In genomic region chr13:32040689-32041088, GRCh38 we compare ENCODE assay signal across 29 cellular contexts. TPM values are rescaled to one million over a fixed set of nuclear protein-coding genes. Genes with fewer than 3 reads are reported as not detected.
DNase-seq lines count a peak whose midpoint lies in the region; ATAC-seq and TF ChIP-seq lines count a peak whose summit lies in the region.
"Had no signal": no experiment of that assay in that cellular context is flagged by ENCODE, and none has a peak within 500 bp of the region (broad histone marks: within the 10 kb centered on the region; RNA-seq: fewer than 3 reads in every experiment).

No MANE protein-coding gene starts in this region.

- H3K36me3 Mint-ChIP-seq in T-cell: peaks cover 3% of the 10 kb centered on the region
- peaks cover 0 to 22% (median 0%) of the 10 kb centered on the region in 5 donors for H3K36me3 Mint-ChIP-seq in naive thymus-derived CD4-positive, alpha-beta T cell
- H3K36me3 Mint-ChIP-seq: CD8-positive, alpha-beta T cell; IgD-negative memory B cell had no signal

- H3K9me3 Mint-ChIP-seq in T-cell: peaks cover 0 to 4% (median 0%) of the 10 kb centered on the region in 3 donors
- H3K9me3 Mint-ChIP-seq in naive thymus-derived CD4-positive, alpha-beta T cell: peaks cover 0 to 6% (median 0%) of the 10 kb centered on the region in 11 donors
- H3K9me3 Mint-ChIP-seq: CD8-positive, alpha-beta T cell; HFFc6 had no signal

- CTCF ChIA-PET in T-cell (lab: Charles Lee): interaction anchor here in 1 of 2 donors (0.6 kb wide), 1 partner anchor 202 kb away, joined by 3 read pairs; no protein-coding TSS in a partner anchor
- CTCF ChIA-PET in naive thymus-derived CD4-positive, alpha-beta T cell (lab: Charles Lee): interaction anchor here (0.8 kb wide), 1 partner anchor 14 kb away, joined by 3 read pairs; no protein-coding TSS in a partner anchor

- H3K27me3 ChIP-seq in naive thymus-derived CD4-positive, alpha-beta T cell (ENCODE audit: control insufficient read depth in 2 of 2, insufficient read depth in 2 of 2, low read length in 2 of 2): no peaks in the 10 kb centered on the region
- H3K27me3 ChIP-seq in tibial artery (no peaks in the 10 kb centered on the region), esophagus squamous epithelium (no peaks in the 10 kb centered on the region)
- H3K27me3 ChIP-seq: SJSA1 had no signal

- no peak overlapping the region for H3K4me3 ChIP-seq in fibroblast of mammary gland (ENCODE audit: control insufficient read depth, low read depth, low read length)
- H3K4me3 ChIP-seq in naive thymus-derived CD4-positive, alpha-beta T cell (ENCODE audit: low read length): no peak overlapping the region
- no peak overlapping the region for H3K4me3 ChIP-seq in tibial artery
- H3K4me3 ChIP-seq in esophagus squamous epithelium: no peak overlapping the region
- H3K4me3 ChIP-seq: GM12878, HAP-1, PC-9, SJSA1 had no signal

- H3K4me1 ChIP-seq in naive thymus-derived CD4-positive, alpha-beta T cell (ENCODE audit: control insufficient read depth in 2 of 2, insufficient read depth in 2 of 2, low read length in 2 of 2): peaks cover 0 to 22% of the 10 kb centered on the region in 2 donors
- H3K4me1 ChIP-seq in tibial artery: peaks cover 0 to 70% (median 21%) of the 10 kb centered on the region in 4 donors
- H3K4me1 ChIP-seq in esophagus squamous epithelium: no peaks in the 10 kb centered on the region

- H3K9me3 ChIP-seq in naive thymus-derived CD4-positive, alpha-beta T cell (ENCODE audit: control insufficient read depth in 2 of 3, low read length in 3 of 3): no peaks in the 10 kb centered on the region
- H3K9me3 ChIP-seq in tibial artery: no peaks in the 10 kb centered on the region
- H3K9me3 ChIP-seq in esophagus squamous epithelium: no peaks in the 10 kb centered on the region
- H3K9me3 ChIP-seq: Caco-2, HAP-1, SJSA1 had no signal

- peak overlapping the region; percentile 62 to 73 for H3K27ac Mint-ChIP-seq in T-cell
- peak overlapping the region in 6 of 9 donors; percentile 26 to 76 (median 62) for H3K27ac Mint-ChIP-seq in naive thymus-derived CD4-positive, alpha-beta T cell
- H3K27ac Mint-ChIP-seq: B cell; CD8-positive, alpha-beta T cell; HFFc6 had no signal

- TF ChIP-seq CTCF in fibroblast of mammary gland (conservative IDR thresholded peaks at IDR 0.05; ENCODE audit: control insufficient read depth, insufficient read depth, low read depth, low read length) (no peak), tibial artery (IDR thresholded peaks at IDR 0.05) (no peak), esophagus squamous epithelium (IDR thresholded peaks at IDR 0.05) (no peak)

- no peak for ATAC-seq in T-cell (replicated peaks in 1 of 4)
- no peak for ATAC-seq in naive thymus-derived CD4-positive, alpha-beta T cell
- ATAC-seq: CD8-positive, alpha-beta T cell; Right ventricle myocardium inferior had no signal

- TF ChIP-seq POLR2A in esophagus squamous epithelium (IDR thresholded peaks at IDR 0.05): no peak

- no peak overlapping the region for H3K4me3 Mint-ChIP-seq in T-cell
- no peak overlapping the region for H3K4me3 Mint-ChIP-seq in naive thymus-derived CD4-positive, alpha-beta T cell
- H3K4me3 Mint-ChIP-seq: B cell; CD8-positive, alpha-beta T cell; HFFc6; IgD-negative memory B cell had no signal

- DNase-seq in T-cell (no peak), fibroblast of mammary gland (ENCODE audit: low read depth) (peak; percentile 14), tibial artery (no peak), NCI-H2029 (lab: John Stamatoyannopoulos, UW) (no peak), esophagus squamous epithelium (lab: John Stamatoyannopoulos, UW) (no peak), NCI-H128 (lab: John Stamatoyannopoulos, UW; ENCODE audit: unreplicated experiment) (no peak)
- no peak for DNase-seq in naive thymus-derived CD4-positive, alpha-beta T cell
- no peak for DNase-seq in activated T-cell treated with anti-CD3 and anti-CD28 coated beads, Interleukin-2, amount 50 U/mL, for 48 hours
- DNase-seq: Caco-2; CD8-positive, alpha-beta T cell; EL; GDM1; GOT3; HFFc6; NCI-H1048; NCI-H1417 treated with DMSO at 0.1 percent for 48 hours; NCI-H187 treated with DMSO at 0.1 percent for 48 hours; NCI-H2107; NCI-H524 treated with DMSO at 0.1 percent for 48 hours; NCI-H774; PC-9 had no signal

- H3K36me3 ChIP-seq in naive thymus-derived CD4-positive, alpha-beta T cell (ENCODE audit: control insufficient read depth in 2 of 3, insufficient read depth in 3 of 3, low read length in 3 of 3): no peaks in the 10 kb centered on the region
- H3K36me3 ChIP-seq in tibial artery (peaks cover 0 to 4% (median 0%) of the 10 kb centered on the region in 3 donors), esophagus squamous epithelium (no peaks in the 10 kb centered on the region)
- H3K36me3 ChIP-seq: HAP-1, SJSA1 had no signal

- 83 to 87% methylated on average over 3 of the region's 3 CpGs for WGBS in esophagus squamous epithelium, 2 donors

- POLR2A ChIA-PET in T-cell (lab: Charles Lee): no interaction called here
- POLR2A ChIA-PET in naive thymus-derived CD4-positive, alpha-beta T cell (lab: Charles Lee): interaction anchor here (1.2 kb wide), 1 partner anchor 11 kb away, joined by 4 read pairs; no protein-coding TSS in a partner anchor

- H3K4me1 Mint-ChIP-seq in T-cell: peaks cover 50 to 58% (median 54%) of the 10 kb centered on the region in 3 donors
- peaks cover 11 to 89% (median 75%) of the 10 kb centered on the region in 7 donors for H3K4me1 Mint-ChIP-seq in naive thymus-derived CD4-positive, alpha-beta T cell

- H3K27ac ChIP-seq in naive thymus-derived CD4-positive, alpha-beta T cell (ENCODE audit: low read depth, low read length): no peak overlapping the region
- H3K27ac ChIP-seq in tibial artery: peak overlapping the region; percentile 21 to 55
- H3K27ac ChIP-seq in esophagus squamous epithelium: no peak overlapping the region
- H3K27ac ChIP-seq: C4-2B, KMS-11, PC-9, SJSA1 had no signal

- H3K27me3 Mint-ChIP-seq in T-cell: no peaks in the 10 kb centered on the region
- peaks cover 0 to 3% (median 0%) of the 10 kb centered on the region in 5 donors for H3K27me3 Mint-ChIP-seq in naive thymus-derived CD4-positive, alpha-beta T cell
- H3K27me3 Mint-ChIP-seq: B cell, IgD-negative memory B cell had no signal

- intact Hi-C loops in naive thymus-derived CD4-positive, alpha-beta T cell (cut with micrococcal nuclease): no loop called here
- intact Hi-C loops in tibial artery (cut with DNase I; ENCODE audit: low total_unique reads) (no loop called here), esophagus squamous epithelium (cut with DNase I) (no loop called here)

RNA-seq across cellular contexts. Expression of gene FRY, which starts 9.1 kb away (rescaled TPM):
- 10 to 100 TPM; 11.5 to 35.3 (median 15.2) TPM for total RNA-seq in T-cell
- total RNA-seq in naive thymus-derived CD4-positive, alpha-beta T cell: 10 to 100 TPM in 4 of 5 experiments, 1 to 10 TPM in 1; 9.9 to 39.9 (median 24.0) TPM
- polyA plus RNA-seq in naive thymus-derived CD4-positive, alpha-beta T cell: 1 to 10 TPM; 2.2 to 6.4 TPM
- total RNA-seq in esophagus squamous epithelium: 10 to 100 TPM in 3 of 4 donors, 1 to 10 TPM in 1; 5.8 to 17.4 (median 12.0) TPM

Comparison
In these comparisons a context has a peak if more than half of its experiments do, and no peak if none do; other contexts are left out.
1. H3K27ac ChIP-seq: peak in tibial artery (2 of 2); none in naive thymus-derived CD4-positive, alpha-beta T cell (single experiment) and esophagus squamous epithelium (0 of 4).